ENCODE assay signal across 19 cellular contexts in the genomic region with DNA sequence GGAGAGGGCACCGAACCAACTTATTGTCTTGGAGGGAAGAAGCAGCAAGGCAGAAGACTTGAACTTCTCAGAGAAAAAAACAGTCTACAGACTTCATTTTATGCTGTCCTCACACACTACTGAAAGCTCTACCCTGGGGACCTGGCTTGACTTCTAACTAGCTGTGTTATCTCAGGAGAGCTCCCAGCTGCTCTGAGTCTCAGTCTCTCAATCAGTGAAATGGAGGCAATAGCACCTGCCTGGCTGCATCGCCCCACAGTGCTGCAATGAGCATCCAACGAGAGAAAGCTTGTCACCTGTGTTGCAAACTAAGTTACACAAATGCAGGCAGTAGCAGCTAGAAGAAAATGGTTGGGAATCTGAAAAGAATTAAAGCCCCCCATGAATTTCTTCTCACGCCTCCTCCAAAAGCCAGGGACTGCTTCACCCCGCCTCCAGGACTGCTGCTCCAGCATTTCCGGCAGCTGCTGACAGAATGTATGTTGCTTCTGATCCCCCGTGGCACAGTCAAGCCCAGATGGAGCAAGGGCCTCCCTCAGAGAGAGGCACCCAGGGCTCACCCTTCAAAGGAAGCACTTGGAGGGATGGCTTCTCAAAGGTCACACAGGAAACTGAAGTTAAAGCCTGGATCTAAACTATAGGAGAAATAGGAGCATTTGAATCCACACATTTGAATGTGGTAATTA.
DNase-seq lines count a peak whose midpoint lies in the region; ATAC-seq, FAIRE-seq and TF ChIP-seq lines count a peak whose summit lies in the region.
"Had no signal": no experiment of that assay in that cellular context is flagged by ENCODE, and none has a peak within 500 bp of the region (broad histone marks: within the 10 kb centered on the region; RNA-seq: fewer than 3 reads in every experiment).

No MANE protein-coding gene starts in this region.

- no peaks in the 10 kb centered on the region for H3K23me2 ChIP-seq in H1 (ENCODE audit: low read depth, low read length)

- H2BK20ac ChIP-seq in H1 (ENCODE audit: low read length): no peak overlapping the region

- no peak for TF ChIP-seq RAD21 in H1 (IDR thresholded peaks at IDR 0.05 in 1 of 2, conservative IDR thresholded peaks at IDR 0.05 in 1 of 2; ENCODE audit: low read depth in 2 of 2, low read length in 2 of 2)

- H3K18ac ChIP-seq in H1 (ENCODE audit: extremely low read depth, low read length): no peak overlapping the region

- H3K9me3 ChIP-seq in DOHH2 (ENCODE audit: control insufficient read depth, insufficient read depth, low read length) (no peaks in the 10 kb centered on the region), OCI-LY3 (ENCODE audit: insufficient read depth, low read length) (no peaks in the 10 kb centered on the region), H1 (ENCODE audit: insufficient read depth in 2 of 2, low read depth in 1 of 2, low read length in 1 of 2) (no peaks in the 10 kb centered on the region), spleen (no peaks in the 10 kb centered on the region)

- no peak overlapping the region for H2AK5ac ChIP-seq in H1 (ENCODE audit: low read depth, low read length)

- H3K4me3 ChIP-seq in DOHH2 (ENCODE audit: low read length) (peak overlapping the region; percentile 11), OCI-LY3 (ENCODE audit: low read length) (peak overlapping the region; percentile 70), H1 (ENCODE audit: extremely low read depth in 1 of 4, insufficient read depth in 2 of 4, low read depth in 3 of 4, low read length in 4 of 4) (no peak overlapping the region), spleen (no peak overlapping the region)

- H4K5ac ChIP-seq in H1 (ENCODE audit: insufficient read length, low read depth, low read length): no peak overlapping the region

- TF ChIP-seq POLR2A in H1 (IDR thresholded peaks at IDR 0.05; ENCODE audit: control extremely low read depth in 1 of 2, low read depth in 2 of 2, low read length in 2 of 2): no peak
- no peak for TF ChIP-seq POLR2A in spleen (IDR thresholded peaks at IDR 0.05)

- H3K4me1 ChIP-seq in DOHH2 (ENCODE audit: control insufficient read depth, low read length) (peaks cover 58% of the 10 kb centered on the region), OCI-LY3 (ENCODE audit: low read length) (peaks cover 70% of the 10 kb centered on the region), H1 (replicated peaks in 1 of 4; ENCODE audit: control insufficient read depth in 3 of 4, insufficient read depth in 4 of 4, low read length in 3 of 4) (peaks cover 0 to 11% (median 0%) of the 10 kb centered on the region in 4 experiments; a peak in 5 of 7 replicates), spleen (peaks cover 4 to 57% (median 21%) of the 10 kb centered on the region in 6 donors)

- no peak overlapping the region for H3K56ac ChIP-seq in H1 (replicated peaks; ENCODE audit: insufficient read length, low read depth, low read length)

- H3K9ac ChIP-seq in OCI-LY3 (ENCODE audit: low read length): peak overlapping the region; percentile 74
- no peak overlapping the region for H3K9ac ChIP-seq in H1 (replicated peaks in 1 of 4; ENCODE audit: extremely low read depth in 1 of 4, low read depth in 3 of 4, low read length in 3 of 4)

- H4K91ac ChIP-seq in H1 (replicated peaks; ENCODE audit: insufficient read length, low read length): no peak overlapping the region

- WGBS in H1 (ENCODE audit: extremely low coverage in 1 of 2, insufficient coverage in 1 of 2, insufficient read length in 1 of 2, insufficient replicate concordance in 2 of 2, low coverage in 1 of 2, low lambda C conversion rate in 2 of 2, missing lambda C conversion rate in 1 of 2), 2 experiments: 68% methylated on average over 7 of the region's 7 CpGs; no CpG with 5 or more reads in 1 of the 2 experiments
- 67 to 77% (median 75%) methylated on average over 7 of the region's 7 CpGs for WGBS in spleen, 5 donors

- no peak overlapping the region for H3K27ac ChIP-seq in DOHH2 (ENCODE audit: low read depth, low read length)
- H3K27ac ChIP-seq in OCI-LY3 (ENCODE audit: low read length): peak overlapping the region; percentile 88
- H3K27ac ChIP-seq in H1 (ENCODE audit: low read depth, low read length): no peak overlapping the region
- no peak overlapping the region for H3K27ac ChIP-seq in spleen
- H3K27ac ChIP-seq: HL-60 had no signal

- no peak overlapping the region for H2BK5ac ChIP-seq in H1 (ENCODE audit: low read depth, low read length)

- TF ChIP-seq CTCF in DOHH2 (IDR thresholded peaks at IDR 0.05; ENCODE audit: low read depth, low read length, poor library complexity, severe bottlenecking): no peak
- peak; percentile 33; the same call in 1 of the 2 replicates for TF ChIP-seq CTCF in OCI-LY3 (IDR thresholded peaks at IDR 0.05; ENCODE audit: low read depth, low read length)
- no peak for TF ChIP-seq CTCF in H1 (IDR thresholded peaks at IDR 0.05; ENCODE audit: control extremely low read depth in 1 of 3, insufficient read depth in 1 of 3, low read depth in 1 of 3, low read length in 3 of 3)
- no peak for TF ChIP-seq CTCF in spleen (IDR thresholded peaks at IDR 0.05 in 8 of 11, conservative IDR thresholded peaks at IDR 0.05 in 3 of 11)

- no peak overlapping the region for H2BK120ac ChIP-seq in H1 (replicated peaks; ENCODE audit: low read depth, low read length)

- H3K79me1 ChIP-seq in H1 (ENCODE audit: low read depth, low read length): no peaks in the 10 kb centered on the region

- no peak for TF ChIP-seq EP300 in H1 (IDR thresholded peaks at IDR 0.05; ENCODE audit: borderline replicate concordance in 1 of 2, low read depth in 2 of 2, low read length in 2 of 2)

- 0 out of 2 replicates have a peak, but pooled peaks cover 3% of the 10 kb centered on the region for H3F3A ChIP-seq in DOHH2 (ENCODE audit: control insufficient read depth, insufficient read depth)

- H3K79me2 ChIP-seq in DOHH2 (ENCODE audit: control insufficient read depth, low read length) (no peaks in the 10 kb centered on the region), OCI-LY3 (ENCODE audit: low read length) (no peaks in the 10 kb centered on the region), H1 (ENCODE audit: control insufficient read depth in 1 of 2, insufficient read depth in 2 of 2, low read length in 2 of 2) (no peaks in the 10 kb centered on the region)

- H2AFZ ChIP-seq in OCI-LY3 (ENCODE audit: low read depth, low read length) (peak overlapping the region; percentile 60; the same call in 1 of the 2 replicates), H1 (ENCODE audit: low read length) (no peak overlapping the region)

- no peak for FAIRE-seq in H1 (lab: Jason Lieb, UNC)
- FAIRE-seq: H54 had no signal

- no peak overlapping the region for H3K14ac ChIP-seq in H1 (ENCODE audit: insufficient read length)

- H3K23ac ChIP-seq in H1 (ENCODE audit: insufficient read length): no peak overlapping the region

- peak overlapping the region; percentile 87 for H3K4me2 ChIP-seq in DOHH2 (ENCODE audit: low read length)
- H3K4me2 ChIP-seq in OCI-LY3 (ENCODE audit: low read length): peak overlapping the region; percentile 82
- no peak overlapping the region for H3K4me2 ChIP-seq in H1 (ENCODE audit: insufficient read depth in 1 of 2, low read depth in 2 of 2, low read length in 2 of 2)

- no peak overlapping the region for H2BK12ac ChIP-seq in H1 (ENCODE audit: low read depth, low read length)

- H4K20me1 ChIP-seq in DOHH2 (ENCODE audit: control insufficient read depth, insufficient read depth, low read depth, low read length) (no peaks in the 10 kb centered on the region), OCI-LY3 (ENCODE audit: insufficient read depth, low read length) (no peaks in the 10 kb centered on the region), H1 (replicated peaks in 1 of 2; ENCODE audit: control insufficient read depth in 1 of 2, insufficient read depth in 2 of 2, low read length in 2 of 2) (no peaks in the 10 kb centered on the region)

- H3K9me2 ChIP-seq in DOHH2 (replicated peaks; ENCODE audit: control insufficient read depth, low read length): no peaks in the 10 kb centered on the region

- no peak overlapping the region for H2BK15ac ChIP-seq in H1 (ENCODE audit: low read length)

- ATAC-seq in HG03045 (IDR thresholded peaks at IDR 0.05; ENCODE audit: unreplicated experiment) (no peak), HG03520 (IDR thresholded peaks at IDR 0.05; ENCODE audit: unreplicated experiment) (no peak)
- ATAC-seq: CD8-positive, alpha-beta T cell; SK-N-SH treated with all-trans-retinoic acid at 6 μM for 48 hours had no signal

- H3K27me3 ChIP-seq in DOHH2 (ENCODE audit: control insufficient read depth, low read length): no peaks in the 10 kb centered on the region
- H3K27me3 ChIP-seq in OCI-LY3 (ENCODE audit: low read depth, low read length): no peaks in the 10 kb centered on the region
- no peaks in the 10 kb centered on the region for H3K27me3 ChIP-seq in H1 (replicated peaks in 1 of 4; ENCODE audit: control insufficient read depth in 3 of 4, extremely low read depth in 1 of 4, insufficient read depth in 3 of 4, low read length in 3 of 4)
- no peaks in the 10 kb centered on the region for H3K27me3 ChIP-seq in spleen (replicated peaks in 1 of 7)

- H3K4ac ChIP-seq in H1 (replicated peaks; ENCODE audit: insufficient read length, low read depth, low read length): no peak overlapping the region

- intact Hi-C loops in spleen (cut with DNase I; ENCODE audit: low total_unique reads): no loop called here

- POLR2A ChIA-PET in H1 (lab: Charles Lee; ENCODE audit: partially characterized antibody): no interaction called here

- CTCF ChIA-PET in H1 (lab: Charles Lee; ENCODE audit: partially characterized antibody): interaction anchor here (0.7 to 1.1 kb wide), 4 partner anchors 9 to 58 kb away, joined by 3 read pairs; no protein-coding TSS in a partner anchor

- H3K36me3 ChIP-seq in DOHH2 (ENCODE audit: control insufficient read depth, low read length): no peaks in the 10 kb centered on the region
- H3K36me3 ChIP-seq in OCI-LY3 (replicated peaks; ENCODE audit: low read depth, low read length): no peaks in the 10 kb centered on the region
- H3K36me3 ChIP-seq in H1 (ENCODE audit: control insufficient read depth in 2 of 4, insufficient read depth in 4 of 4, low read length in 3 of 4): no peaks in the 10 kb centered on the region
- no peaks in the 10 kb centered on the region for H3K36me3 ChIP-seq in spleen

- no peak for DNase-seq in H1 (ENCODE audit: low read depth in 1 of 2, low spot score in 2 of 2)
- peak; percentile 66 for DNase-seq in spleen
- DNase-seq in GM03348 (ENCODE audit: low spot score): no peak
- no peak for DNase-seq in DMS53 (lab: John Stamatoyannopoulos, UW)
- DNase-seq: C1 segment of cervical spinal cord; CD8-positive, alpha-beta T cell; KG1; NCI-H1105 treated with DMSO at 0.1 percent for 48 hours; NCI-H2029 treated with DMSO at 0.1 percent for 48 hours; NCI-H226; NCI-H510A treated with DMSO at 0.1 percent for 48 hours; NCI-H748 treated with DMSO at 0.1 percent for 48 hours had no signal

- H4K8ac ChIP-seq in H1 (ENCODE audit: extremely low read depth, insufficient read depth, low read length): no peak overlapping the region

TF ChIP-seq in H1, 55 proteins besides CTCF, POLR2A, EP300 and RAD21 (continues in another document):
- no peak for TF ChIP-seq MAFK (IDR thresholded peaks at IDR 0.05; ENCODE audit: low read depth, low read length)

Comparison
In these comparisons a context has a peak if more than half of its experiments do, and no peak if none do; other contexts are left out.
1. H3K4me2 ChIP-seq: peak in DOHH2 (single experiment) and OCI-LY3 (single experiment); none in H1 (0 of 2).
2. H3K4me3 ChIP-seq: peak in DOHH2 (single experiment) and OCI-LY3 (single experiment); none in H1 (0 of 4) and spleen (0 of 8).